Comparison of ENCODE assay signal across 25 cellular contexts in genomic region chr9:135199489-135199888, GRCh38.
DNase-seq lines count a peak whose midpoint lies in the region; ATAC-seq, FAIRE-seq and TF ChIP-seq lines count a peak whose summit lies in the region.
"Had no signal": no experiment of that assay in that cellular context is flagged by ENCODE, and none has a peak within 500 bp of the region (broad histone marks: within the 10 kb centered on the region; RNA-seq: fewer than 3 reads in every experiment).

No MANE protein-coding gene starts in this region.

- H3K9ac ChIP-seq in H1 (replicated peaks in 1 of 4; ENCODE audit: extremely low read depth in 1 of 4, low read depth in 3 of 4, low read length in 3 of 4): no peak overlapping the region
- H3K9ac ChIP-seq: BLaER1 treated with 17β-estradiol and CSF1 and Interleukin-3, amounts not matched to agents 10 nM and 100 nM had no signal

- H3K27ac ChIP-seq in H1 (ENCODE audit: low read depth, low read length): no peak overlapping the region
- H3K27ac ChIP-seq: 22Rv1; A549; BLaER1 treated with 17β-estradiol and CSF1 and Interleukin-3, amounts not matched to agents 10 nM and 100 nM had no signal

- peak overlapping the region; percentile 74; the same call in 1 of the 2 replicates for H2BK20ac ChIP-seq in H1 (ENCODE audit: low read length)

- no peaks in the 10 kb centered on the region for H4K20me1 ChIP-seq in H1 (replicated peaks in 1 of 2; ENCODE audit: control insufficient read depth in 1 of 2, insufficient read depth in 2 of 2, low read length in 2 of 2)

- H2BK5ac ChIP-seq in H1 (ENCODE audit: low read depth, low read length): peak overlapping the region; percentile 77; the same call in 1 of the 2 replicates

- POLR2A ChIA-PET in H1 (lab: Charles Lee; ENCODE audit: partially characterized antibody): interaction anchor here (0.6 kb wide), 1 partner anchor 257 kb away, joined by 3 read pairs; no protein-coding TSS in a partner anchor

- no peaks in the 10 kb centered on the region for H3K36me3 ChIP-seq in H1 (ENCODE audit: control insufficient read depth in 2 of 4, insufficient read depth in 4 of 4, low read length in 3 of 4)
- H3K36me3 ChIP-seq: BE2C; BLaER1 treated with 17β-estradiol and CSF1 and Interleukin-3, amounts not matched to agents 10 nM and 100 nM had no signal

- no peak for TF ChIP-seq RAD21 in H1 (IDR thresholded peaks at IDR 0.05 in 1 of 2, conservative IDR thresholded peaks at IDR 0.05 in 1 of 2; ENCODE audit: low read depth in 2 of 2, low read length in 2 of 2)

- no peak overlapping the region for H3K4ac ChIP-seq in H1 (replicated peaks; ENCODE audit: insufficient read length, low read depth, low read length)

- peaks cover 14% of the 10 kb centered on the region for H3K27me3 Mint-ChIP-seq in brain

- H3K4me1 ChIP-seq in H1 (replicated peaks in 1 of 4; ENCODE audit: control insufficient read depth in 3 of 4, insufficient read depth in 4 of 4, low read length in 3 of 4): peaks cover 8 to 19% (median 11%) of the 10 kb centered on the region in 4 experiments
- H3K4me1 ChIP-seq: A549, BE2C had no signal

- CTCF ChIA-PET in H1 (lab: Charles Lee; ENCODE audit: partially characterized antibody): no interaction called here

- H2BK12ac ChIP-seq in H1 (ENCODE audit: low read depth, low read length): peak overlapping the region; percentile 94

- H3K4me3 Mint-ChIP-seq in brain: peak overlapping the region in 1 of 5 experiments; percentile 40
- H3K4me3 Mint-ChIP-seq: CD14-positive monocyte; CD4-positive, alpha-beta T cell; CD8-positive, alpha-beta memory T cell had no signal

- H3K79me1 ChIP-seq in H1 (ENCODE audit: low read depth, low read length): no peaks in the 10 kb centered on the region

- H3K27ac Mint-ChIP-seq in brain: peak overlapping the region in 3 of 5 experiments; percentile 41 to 89 (median 67)
- H3K27ac Mint-ChIP-seq: CD14-positive monocyte; CD4-positive, alpha-beta T cell had no signal

- no peaks in the 10 kb centered on the region for H3K23me2 ChIP-seq in H1 (ENCODE audit: low read depth, low read length)

- no peak overlapping the region for H3K23ac ChIP-seq in H1 (ENCODE audit: insufficient read length)

- no peak overlapping the region for H4K5ac ChIP-seq in H1 (ENCODE audit: insufficient read length, low read depth, low read length)

- peak overlapping the region; percentile 21 to 40; a peak in 2 of 4 replicates for H3K4me2 ChIP-seq in H1 (ENCODE audit: insufficient read depth in 1 of 2, low read depth in 2 of 2, low read length in 2 of 2)
- H3K4me2 ChIP-seq: A549; BLaER1 treated with 17β-estradiol and CSF1 and Interleukin-3, amounts not matched to agents 10 nM and 100 nM had no signal

- H4K91ac ChIP-seq in H1 (replicated peaks; ENCODE audit: insufficient read length, low read length): peak overlapping the region; percentile 46

- TF ChIP-seq CTCF in brain (conservative IDR thresholded peaks at IDR 0.05) (no peak), H1 (IDR thresholded peaks at IDR 0.05; ENCODE audit: control extremely low read depth in 1 of 3, insufficient read depth in 1 of 3, low read depth in 1 of 3, low read length in 3 of 3) (no peak)

- no peak overlapping the region for H2AFZ ChIP-seq in H1 (ENCODE audit: low read length)

- H3K4me1 Mint-ChIP-seq in brain: peaks cover 36% of the 10 kb centered on the region
- H3K4me1 Mint-ChIP-seq: CD14-positive monocyte; CD8-positive, alpha-beta memory T cell had no signal

- peaks cover 2 to 18% (median 9%) of the 10 kb centered on the region in 5 experiments for H3K9me3 Mint-ChIP-seq in brain
- H3K9me3 Mint-ChIP-seq: CD4-positive, alpha-beta T cell; CD8-positive, alpha-beta memory T cell had no signal

- DNase-seq in DMS79 (lab: John Stamatoyannopoulos, UW) (peak; percentile 52), DMS79 treated with DMSO at 0.1 percent for 48 hours (lab: John Stamatoyannopoulos, UW) (no peak), H1 (ENCODE audit: low read depth in 1 of 2, low spot score in 2 of 2) (no peak), hypothalamus (lab: John Stamatoyannopoulos, UW) (no peak), 8988T (no peak)
- no peak for DNase-seq in activated naive CD4-positive, alpha-beta T cell (lab: John Stamatoyannopoulos, UW)
- DNase-seq: ACHN; AML-193; BE2C; CD4-positive, alpha-beta T cell; CD8-positive, alpha-beta memory T cell; DMS 273 treated with DMSO at 0.1 percent for 48 hours; DND-41; GDM1; GOT3; HCEC 1CT had no signal

- ATAC-seq in GM21619 (IDR thresholded peaks at IDR 0.05; ENCODE audit: unreplicated experiment): no peak
- ATAC-seq: A549, GM12878 had no signal

- TF ChIP-seq POLR2A in H1 (IDR thresholded peaks at IDR 0.05; ENCODE audit: control extremely low read depth in 1 of 2, low read depth in 2 of 2, low read length in 2 of 2): no peak

- H3K14ac ChIP-seq in H1 (ENCODE audit: insufficient read length): no peak overlapping the region

- H4K8ac ChIP-seq in H1 (ENCODE audit: extremely low read depth, insufficient read depth, low read length): no peak overlapping the region

- no peaks in the 10 kb centered on the region; a peak in 2 of 7 replicates for H3K27me3 ChIP-seq in H1 (replicated peaks in 1 of 4; ENCODE audit: control insufficient read depth in 3 of 4, extremely low read depth in 1 of 4, insufficient read depth in 3 of 4, low read length in 3 of 4)
- H3K27me3 ChIP-seq: BE2C; BLaER1 treated with 17β-estradiol and CSF1 and Interleukin-3, amounts not matched to agents 10 nM and 100 nM had no signal

- no peak for FAIRE-seq in H1 (lab: Jason Lieb, UNC)
- FAIRE-seq: A549, D721Med, GM12878, GM19239 had no signal

- H3K18ac ChIP-seq in H1 (ENCODE audit: extremely low read depth, low read length): peak overlapping the region; percentile 55; the same call in 1 of the 2 replicates

- no peak overlapping the region for H3K4me3 ChIP-seq in H1 (ENCODE audit: extremely low read depth in 1 of 4, insufficient read depth in 2 of 4, low read depth in 3 of 4, low read length in 4 of 4)
- H3K4me3 ChIP-seq: A549; BLaER1 treated with 17β-estradiol and CSF1 and Interleukin-3, amounts not matched to agents 10 nM and 100 nM; GM12878 had no signal

- H2BK15ac ChIP-seq in H1 (ENCODE audit: low read length): peak overlapping the region; percentile 95

- no peak for TF ChIP-seq EP300 in H1 (IDR thresholded peaks at IDR 0.05; ENCODE audit: borderline replicate concordance in 1 of 2, low read depth in 2 of 2, low read length in 2 of 2)

- peak overlapping the region; percentile 29 for H2BK120ac ChIP-seq in H1 (replicated peaks; ENCODE audit: low read depth, low read length)

- no peaks in the 10 kb centered on the region for H3K36me3 Mint-ChIP-seq in brain
- H3K36me3 Mint-ChIP-seq: CD14-positive monocyte; CD8-positive, alpha-beta memory T cell had no signal

- WGBS in H1 (ENCODE audit: extremely low coverage in 1 of 2, insufficient coverage in 1 of 2, insufficient read length in 1 of 2, insufficient replicate concordance in 2 of 2, low coverage in 1 of 2, low lambda C conversion rate in 2 of 2, missing lambda C conversion rate in 1 of 2), 2 experiments: 88% methylated on average over 5 of the region's 5 CpGs; no CpG with 5 or more reads in 1 of the 2 experiments

- H3K56ac ChIP-seq in H1 (replicated peaks; ENCODE audit: insufficient read length, low read depth, low read length): no peak overlapping the region

- H3K9me3 ChIP-seq in H1 (ENCODE audit: insufficient read depth in 2 of 2, low read depth in 1 of 2, low read length in 1 of 2): peaks cover 0 to 6% of the 10 kb centered on the region in 2 experiments; a peak in 2 of 4 replicates
- H3K9me3 ChIP-seq: A549, BE2C had no signal

- H3K79me2 ChIP-seq in H1 (ENCODE audit: control insufficient read depth in 1 of 2, insufficient read depth in 2 of 2, low read length in 2 of 2): no peaks in the 10 kb centered on the region

- H2AK5ac ChIP-seq in H1 (ENCODE audit: low read depth, low read length): peak overlapping the region; percentile 95; the same call in 1 of the 2 replicates

TF ChIP-seq in H1, 55 proteins besides CTCF, POLR2A, EP300 and RAD21 (continues in another document):
- TF ChIP-seq ATF2 (IDR thresholded peaks at IDR 0.05; ENCODE audit: low read length) (no peak), SAP30 (IDR thresholded peaks at IDR 0.05; ENCODE audit: insufficient read depth, insufficient replicate concordance, low read length) (no peak), NANOG (IDR thresholded peaks at IDR 0.05; ENCODE audit: insufficient read depth, low read depth, low read length, poor library complexity, severe bottlenecking) (no peak), JUN (IDR thresholded peaks at IDR 0.05; ENCODE audit: low read depth, low read length) (no peak), TBP (IDR thresholded peaks at IDR 0.05; ENCODE audit: low read depth, low read length) (no peak), SIN3A (conservative IDR thresholded peaks at IDR 0.05 in 1 of 2, IDR thresholded peaks at IDR 0.05 in 1 of 2; ENCODE audit: low read depth in 1 of 2, low read length in 2 of 2) (no peak), ZNF274 (IDR thresholded peaks at IDR 0.05; ENCODE audit: borderline replicate concordance, extremely low read depth, low read length) (no peak), ASH2L (IDR thresholded peaks at IDR 0.05; ENCODE audit: low read length) (no peak), PHF8 (conservative IDR thresholded peaks at IDR 0.05; ENCODE audit: low read depth, low read length) (no peak), SRF (IDR thresholded peaks at IDR 0.05; ENCODE audit: low read depth, low read length) (no peak), USF2 (IDR thresholded peaks at IDR 0.05; ENCODE audit: low read length) (no peak), GTF2F1 (IDR thresholded peaks at IDR 0.05; ENCODE audit: borderline replicate concordance, low read depth, low read length) (no peak), FOSL1 (IDR thresholded peaks at IDR 0.05; ENCODE audit: insufficient read depth, low read depth, low read length) (no peak), TAF1 (IDR thresholded peaks at IDR 0.05; ENCODE audit: low read depth, low read length) (no peak)
